ENCODE assay signal across 2 cellular contexts in the genomic region with DNA sequence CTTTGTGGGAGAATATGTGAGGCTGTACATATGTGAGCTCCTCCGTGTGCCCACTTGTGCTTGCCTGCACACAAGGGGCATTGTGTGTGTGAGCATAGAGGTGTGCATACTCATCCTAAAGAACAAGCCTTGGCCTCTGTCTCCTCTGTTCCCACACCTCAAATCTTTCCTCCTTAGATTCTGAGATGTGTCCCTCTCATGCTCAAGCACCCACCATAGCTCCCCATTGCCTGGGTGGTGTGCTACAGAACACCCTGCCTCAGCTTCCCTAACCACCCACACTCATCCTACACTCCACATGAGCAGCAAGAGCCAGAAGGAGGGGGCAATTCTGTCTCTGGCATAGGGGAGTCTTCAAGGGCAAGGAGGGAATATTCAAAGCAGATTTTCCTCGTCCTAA.
TF ChIP-seq lines count a peak whose summit lies in the region.

No MANE protein-coding gene starts in this region.

TF ChIP-seq in SK-N-SH, 30 proteins besides CTCF, POLR2A, EP300 and RAD21:
- TF ChIP-seq RCOR1 (IDR thresholded peaks at IDR 0.05; ENCODE audit: low read length): 0 out of 2 replicates have a peak, but pooled peaks have one; percentile 22
- TF ChIP-seq, protein P1, sequence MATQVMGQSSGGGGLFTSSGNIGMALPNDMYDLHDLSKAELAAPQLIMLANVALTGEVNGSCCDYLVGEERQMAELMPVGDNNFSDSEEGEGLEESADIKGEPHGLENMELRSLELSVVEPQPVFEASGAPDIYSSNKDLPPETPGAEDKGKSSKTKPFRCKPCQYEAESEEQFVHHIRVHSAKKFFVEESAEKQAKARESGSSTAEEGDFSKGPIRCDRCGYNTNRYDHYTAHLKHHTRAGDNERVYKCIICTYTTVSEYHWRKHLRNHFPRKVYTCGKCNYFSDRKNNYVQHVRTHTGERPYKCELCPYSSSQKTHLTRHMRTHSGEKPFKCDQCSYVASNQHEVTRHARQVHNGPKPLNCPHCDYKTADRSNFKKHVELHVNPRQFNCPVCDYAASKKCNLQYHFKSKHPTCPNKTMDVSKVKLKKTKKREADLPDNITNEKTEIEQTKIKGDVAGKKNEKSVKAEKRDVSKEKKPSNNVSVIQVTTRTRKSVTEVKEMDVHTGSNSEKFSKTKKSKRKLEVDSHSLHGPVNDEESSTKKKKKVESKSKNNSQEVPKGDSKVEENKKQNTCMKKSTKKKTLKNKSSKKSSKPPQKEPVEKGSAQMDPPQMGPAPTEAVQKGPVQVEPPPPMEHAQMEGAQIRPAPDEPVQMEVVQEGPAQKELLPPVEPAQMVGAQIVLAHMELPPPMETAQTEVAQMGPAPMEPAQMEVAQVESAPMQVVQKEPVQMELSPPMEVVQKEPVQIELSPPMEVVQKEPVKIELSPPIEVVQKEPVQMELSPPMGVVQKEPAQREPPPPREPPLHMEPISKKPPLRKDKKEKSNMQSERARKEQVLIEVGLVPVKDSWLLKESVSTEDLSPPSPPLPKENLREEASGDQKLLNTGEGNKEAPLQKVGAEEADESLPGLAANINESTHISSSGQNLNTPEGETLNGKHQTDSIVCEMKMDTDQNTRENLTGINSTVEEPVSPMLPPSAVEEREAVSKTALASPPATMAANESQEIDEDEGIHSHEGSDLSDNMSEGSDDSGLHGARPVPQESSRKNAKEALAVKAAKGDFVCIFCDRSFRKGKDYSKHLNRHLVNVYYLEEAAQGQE (IDR thresholded peaks at IDR 0.05; ENCODE audit: low read depth, low read length): no peak

TF ChIP-seq in SK-N-SH treated with all-trans-retinoic acid at 6 μM for 48 hours, 23 proteins besides CTCF, POLR2A, EP300 and RAD21:
- TF ChIP-seq SNAI2 (CRISPR knock-in tag; IDR thresholded peaks at IDR 0.05) (no peak), ZFP3 (CRISPR knock-in tag; IDR thresholded peaks at IDR 0.05) (no peak), RARB (CRISPR knock-in tag; IDR thresholded peaks at IDR 0.05) (no peak), ZNF565 (CRISPR knock-in tag; conservative IDR thresholded peaks at IDR 0.05; ENCODE audit: low read depth) (no peak), CREB5 (CRISPR knock-in tag; IDR thresholded peaks at IDR 0.05; ENCODE audit: low read depth) (no peak), ISL1 (CRISPR knock-in tag; IDR thresholded peaks at IDR 0.05) (no peak), TSHZ2 (CRISPR knock-in tag; IDR thresholded peaks at IDR 0.05) (no peak), BACH2 (CRISPR knock-in tag; IDR thresholded peaks at IDR 0.05; ENCODE audit: borderline replicate concordance) (no peak), OSR1 (CRISPR knock-in tag; IDR thresholded peaks at IDR 0.05) (no peak), ZNF8 (CRISPR knock-in tag; IDR thresholded peaks at IDR 0.05) (no peak)
- TF ChIP-seq, protein P2, sequence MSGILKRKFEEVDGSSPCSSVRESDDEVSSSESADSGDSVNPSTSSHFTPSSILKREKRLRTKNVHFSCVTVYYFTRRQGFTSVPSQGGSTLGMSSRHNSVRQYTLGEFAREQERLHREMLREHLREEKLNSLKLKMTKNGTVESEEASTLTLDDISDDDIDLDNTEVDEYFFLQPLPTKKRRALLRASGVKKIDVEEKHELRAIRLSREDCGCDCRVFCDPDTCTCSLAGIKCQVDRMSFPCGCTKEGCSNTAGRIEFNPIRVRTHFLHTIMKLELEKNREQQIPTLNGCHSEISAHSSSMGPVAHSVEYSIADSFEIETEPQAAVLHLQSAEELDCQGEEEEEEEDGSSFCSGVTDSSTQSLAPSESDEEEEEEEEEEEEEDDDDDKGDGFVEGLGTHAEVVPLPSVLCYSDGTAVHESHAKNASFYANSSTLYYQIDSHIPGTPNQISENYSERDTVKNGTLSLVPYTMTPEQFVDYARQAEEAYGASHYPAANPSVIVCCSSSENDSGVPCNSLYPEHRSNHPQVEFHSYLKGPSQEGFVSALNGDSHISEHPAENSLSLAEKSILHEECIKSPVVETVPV (CRISPR knock-in tag; IDR thresholded peaks at IDR 0.05): no peak
